ENCODE assay signal across 8 cellular contexts in genomic region chr1:28887835-28888682, GRCh38. TPM values are rescaled to one million over a fixed set of nuclear protein-coding genes. Genes with fewer than 3 reads are reported as not detected.
DNase-seq lines count a peak whose midpoint lies in the region; ATAC-seq and TF ChIP-seq lines count a peak whose summit lies in the region.

No MANE protein-coding gene starts in this region.

- H2AFZ ChIP-seq in OCI-LY3 (ENCODE audit: low read depth, low read length), result no peak overlapping the region

- peaks cover 20% of the 10 kb centered on the region for H3K27me3 Mint-ChIP-seq in endodermal cell (ENCODE audit: insufficient read depth)
- no peaks in the 10 kb centered on the region for H3K27me3 Mint-ChIP-seq in naive thymus-derived CD8-positive, alpha-beta T cell

- WGBS in endodermal cell (ENCODE audit: insufficient coverage in 1 of 2, insufficient read length in 1 of 2), 2 experiments, result 27 to 28% methylated on average over 6 to 24 of the region's 24 CpGs

- H3K4me1 ChIP-seq in OCI-LY3 (ENCODE audit: low read length) (peaks cover 43% of the 10 kb centered on the region), endodermal cell (ENCODE audit: control insufficient read depth, insufficient read depth, low read length) (peaks cover 11% of the 10 kb centered on the region)

- H3K9ac ChIP-seq in OCI-LY3 (ENCODE audit: low read length) (peak overlapping the region; percentile 97), endodermal cell (ENCODE audit: extremely low read depth, low read length, poor library complexity, severe bottlenecking) (peak overlapping the region; percentile 38)

- POLR2A ChIA-PET in naive thymus-derived CD8-positive, alpha-beta T cell (lab: Charles Lee), result interaction anchor here (0.9 to 2.0 kb wide), 2 partner anchors 26 to 381 kb away, joined by 3 to 9 read pairs; partner anchors contain the start of gene EPB41

- H3K79me2 ChIP-seq in OCI-LY3 (ENCODE audit: low read length), result peaks cover 34% of the 10 kb centered on the region

- peak overlapping the region; percentile 90 for H3K4me2 ChIP-seq in OCI-LY3 (ENCODE audit: low read length)

- TF ChIP-seq CTCF in GM06990 (IDR thresholded peaks at IDR 0.05; ENCODE audit: insufficient read depth, low read length, poor library complexity, severe bottlenecking) (no peak), OCI-LY3 (IDR thresholded peaks at IDR 0.05; ENCODE audit: low read depth, low read length) (no peak), endodermal cell (conservative IDR thresholded peaks at IDR 0.05) (no peak)

- H3K27ac ChIP-seq in OCI-LY3 (ENCODE audit: low read length), result peak overlapping the region; percentile 54
- H3K27ac ChIP-seq in endodermal cell (ENCODE audit: low read depth, low read length), result no peak overlapping the region

- peaks cover 22% of the 10 kb centered on the region for H3K4me1 Mint-ChIP-seq in endodermal cell
- H3K4me1 Mint-ChIP-seq in naive thymus-derived CD8-positive, alpha-beta T cell, result peaks cover 24 to 62% (median 54%) of the 10 kb centered on the region in 4 donors

- H3K4me3 Mint-ChIP-seq in endodermal cell, result peak overlapping the region; percentile 72
- peak overlapping the region; percentile 81 to 93 (median 91) for H3K4me3 Mint-ChIP-seq in naive thymus-derived CD8-positive, alpha-beta T cell

- no peaks in the 10 kb centered on the region for H3K36me3 Mint-ChIP-seq in endodermal cell (ENCODE audit: low read depth)
- H3K36me3 Mint-ChIP-seq in naive thymus-derived CD8-positive, alpha-beta T cell, result no peaks in the 10 kb centered on the region

- H3K27ac Mint-ChIP-seq in endodermal cell, result peak overlapping the region; percentile 23
- H3K27ac Mint-ChIP-seq in naive thymus-derived CD8-positive, alpha-beta T cell, result peak overlapping the region; percentile 64 to 94 (median 89)

- no peak for ATAC-seq in naive thymus-derived CD8-positive, alpha-beta T cell
- ATAC-seq in HG03354 (IDR thresholded peaks at IDR 0.05; ENCODE audit: poor library complexity, severe bottlenecking, unreplicated experiment), result no peak
- no peak for ATAC-seq in GM18870 (IDR thresholded peaks at IDR 0.05; ENCODE audit: unreplicated experiment)

- H3K9me3 ChIP-seq in OCI-LY3 (ENCODE audit: insufficient read depth, low read length), result no peaks in the 10 kb centered on the region
- no peaks in the 10 kb centered on the region for H3K9me3 ChIP-seq in endodermal cell (ENCODE audit: control insufficient read depth, low read length)

- H3K27me3 ChIP-seq in GM06990 (replicated peaks; ENCODE audit: control insufficient read depth, insufficient read depth, low read length) (no peaks in the 10 kb centered on the region), OCI-LY3 (ENCODE audit: low read depth, low read length) (no peaks in the 10 kb centered on the region), endodermal cell (ENCODE audit: control insufficient read depth, insufficient read depth, low read length, poor library complexity, severe bottlenecking) (no peaks in the 10 kb centered on the region)

- no peaks in the 10 kb centered on the region for H3K36me3 ChIP-seq in GM06990 (ENCODE audit: control insufficient read depth, insufficient read depth, low read length)
- H3K36me3 ChIP-seq in OCI-LY3 (replicated peaks; ENCODE audit: low read depth, low read length), result no peaks in the 10 kb centered on the region
- no peaks in the 10 kb centered on the region for H3K36me3 ChIP-seq in endodermal cell (ENCODE audit: control insufficient read depth, insufficient read depth, low read length)

- DNase-seq in GM06990 (ENCODE audit: extremely low read depth, insufficient read length) (no peak), endodermal cell (peak; percentile 87), H4 (ENCODE audit: low spot score) (no peak)
- no peak for DNase-seq in naive thymus-derived CD8-positive, alpha-beta T cell
- no peak for DNase-seq in NK-92 treated with Interleukin-12 subunit alpha and Interleukin-12 subunit beta, amount 100 ng/mL, for 24 hours (lab: John Stamatoyannopoulos, UW)

- H3K4me3 ChIP-seq in GM06990 (replicated peaks; ENCODE audit: low read depth, low read length) (peak overlapping the region; percentile 93), OCI-LY3 (ENCODE audit: low read length) (peak overlapping the region; percentile 98), endodermal cell (ENCODE audit: low read length) (peak overlapping the region; percentile 83)

- H3K9me3 Mint-ChIP-seq in endodermal cell, result no peaks in the 10 kb centered on the region
- H3K9me3 Mint-ChIP-seq in naive thymus-derived CD8-positive, alpha-beta T cell, result no peaks in the 10 kb centered on the region

- H4K20me1 ChIP-seq in OCI-LY3 (ENCODE audit: insufficient read depth, low read length), result no peaks in the 10 kb centered on the region; the same call in 1 of the 2 replicates

RNA-seq across cellular contexts. Expression of gene EPB41, which starts 26.3 kb away (rescaled TPM):
- total RNA-seq in endodermal cell, result 10 to 100 TPM; 60.3 to 91.0 TPM
- polyA plus RNA-seq in endodermal cell (2013, experiment 1 of 2), result 72.3 TPM
- polyA plus RNA-seq in endodermal cell (2013, experiment 2 of 2), result 72.7 TPM
- total RNA-seq in naive thymus-derived CD8-positive, alpha-beta T cell, result 100 to 1,000 TPM; 300 to 328 TPM
- polyA plus RNA-seq in naive thymus-derived CD8-positive, alpha-beta T cell, result 10 to 100 TPM; 84.1 to 99.9 (median 92.9) TPM
- 26.2 and 26.9 TPM in 2 replicates for total RNA-seq in H4 (2014; rRNA removed; shearing (Covaris generic))
